ENCODE assay signal across 20 cellular contexts in the genomic region with DNA sequence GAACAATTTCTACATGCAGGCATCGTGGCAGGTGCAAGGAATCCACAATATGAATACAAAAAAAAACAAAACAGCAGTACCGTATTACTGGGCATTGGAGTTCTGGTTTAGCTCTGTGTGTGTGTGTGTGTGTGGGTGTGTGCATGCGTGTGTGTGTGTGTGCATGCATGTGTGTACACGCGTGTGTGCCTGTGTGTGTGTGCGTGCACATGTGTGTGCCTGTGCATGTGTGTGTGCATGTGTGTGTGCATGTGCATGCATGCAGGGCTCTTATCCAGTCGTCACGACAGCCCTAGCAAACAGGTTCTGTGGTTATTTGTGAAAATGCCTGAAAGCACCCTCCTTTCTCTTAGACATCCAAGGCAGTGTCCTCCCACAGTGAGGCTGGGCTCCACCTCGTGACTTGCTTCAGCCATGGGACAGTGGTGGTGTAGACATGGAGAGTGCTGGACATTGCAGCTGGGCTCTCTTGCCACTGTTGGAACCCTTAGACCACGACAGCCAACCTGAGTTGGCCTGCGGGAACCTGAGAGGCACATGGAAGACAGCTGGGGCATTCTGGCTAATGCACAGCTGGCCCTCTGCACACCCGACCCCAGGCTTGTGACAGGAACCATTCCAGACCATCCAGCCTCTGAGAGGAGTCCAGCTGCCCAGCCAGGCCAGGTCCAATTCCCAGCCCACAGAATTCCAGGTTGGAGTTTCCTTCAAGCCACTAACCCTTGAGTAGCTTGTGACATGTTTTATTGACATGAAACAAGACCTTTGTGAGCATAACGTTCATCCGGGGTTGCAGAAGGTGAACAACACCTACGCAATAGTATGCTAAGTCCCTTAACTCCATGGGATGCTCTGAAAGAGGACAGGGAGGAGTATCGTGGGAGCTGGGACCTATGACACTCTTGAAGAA.
"Had no signal": no experiment of that assay in that cellular context is flagged by ENCODE, and none has a peak within 500 bp of the region (broad histone marks: within the 10 kb centered on the region; RNA-seq: fewer than 3 reads in every experiment).

No MANE protein-coding gene starts in this region.

- DNase-seq: activated CD4-positive, alpha-beta T cell treated with anti-CD3 and anti-CD28 coated beads, Interleukin-2, amount 50 U/mL, for 48 hours; activated naive CD4-positive, alpha-beta T cell treated with anti-CD3 and anti-CD28 coated beads, Interleukin-2, amount 10 ng/mL, durations not matched to agents 7 days and 5 days; erythroblast; heart right ventricle; mammary epithelial cell; mucosa of descending colon; naive thymus-derived CD8-positive, alpha-beta T cell; small intestine; stimulated activated CD4-positive, alpha-beta T cell treated with anti-CD3 and anti-CD28 coated beads, Interleukin-4, amount 100 ng/mL, for 4 hours; stimulated activated CD8-positive, alpha-beta memory T cell treated with anti-CD3 and anti-CD28 coated beads, Interleukin-4, amount 100 ng/mL, for 48 hours; stimulated activated naive CD4-positive, alpha-beta T cell treated with Interleukin-2 at 50 U/mL for 16 hours; substantia nigra; transverse colon had no signal

- H3K27ac ChIP-seq: dorsolateral prefrontal cortex, gastroesophageal sphincter, heart right ventricle, neutrophil, right atrium auricular region, SK-N-MC, transverse colon had no signal

- ATAC-seq: activated CD4-positive, CD25-positive, alpha-beta regulatory T cell treated with anti-CD3 and anti-CD28 coated beads, Interleukin-2, amount 50 U/mL, for 24 hours; gastroesophageal sphincter; heart right ventricle; left colon; mucosa of descending colon; naive thymus-derived CD8-positive, alpha-beta T cell had no signal

- H3K27me3 ChIP-seq: neutrophil, right atrium auricular region had no signal

- H3K4me1 ChIP-seq: gastroesophageal sphincter, heart right ventricle, right atrium auricular region, transverse colon had no signal
